Comparison of ENCODE assay signal across 8 cellular contexts in the genomic region with DNA sequence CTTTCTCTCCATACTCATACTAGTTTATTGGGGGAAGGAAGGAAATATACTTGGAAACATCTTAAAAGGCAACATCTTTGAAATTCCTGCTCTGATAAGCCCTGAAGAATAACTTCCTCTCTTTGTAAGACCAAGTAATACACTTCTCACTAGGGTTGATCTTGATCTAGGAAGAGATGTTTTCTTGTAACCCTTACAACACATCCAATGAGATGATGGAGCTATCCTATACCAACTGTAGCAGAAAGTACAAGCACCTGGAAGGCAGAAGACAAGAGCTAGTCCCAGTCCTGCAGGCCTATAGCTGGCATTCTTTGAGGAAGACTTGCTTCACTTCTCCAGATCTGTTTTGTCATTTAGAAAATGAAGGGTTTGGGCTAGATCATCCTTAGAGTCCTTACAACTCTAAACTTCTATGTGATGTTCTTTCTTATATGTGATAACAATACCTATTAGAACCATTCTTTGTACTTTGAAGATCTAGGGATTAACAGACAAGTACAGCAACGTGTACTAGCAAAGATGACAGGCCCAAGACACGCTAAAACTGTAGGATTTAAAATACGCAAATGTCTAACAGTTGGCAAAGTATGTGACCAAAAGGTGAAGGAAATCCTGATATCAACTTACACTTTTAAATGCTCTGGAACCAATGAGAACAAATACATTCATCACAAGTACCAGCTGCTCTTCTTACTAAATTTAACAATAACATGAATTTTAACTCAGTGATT.
DNase-seq lines count a peak whose midpoint lies in the region; ATAC-seq and TF ChIP-seq lines count a peak whose summit lies in the region.

No MANE protein-coding gene starts in this region.

- ATAC-seq in GM18502 (IDR thresholded peaks at IDR 0.05; ENCODE audit: poor library complexity, unreplicated experiment) (no peak), HG02610 (IDR thresholded peaks at IDR 0.05; ENCODE audit: unreplicated experiment) (no peak)

- peaks cover 50% of the 10 kb centered on the region for H3K79me2 ChIP-seq in OCI-LY1 (ENCODE audit: insufficient read depth, low read length)

- H3K9ac ChIP-seq in OCI-LY1 (ENCODE audit: low read length), result peak overlapping the region; percentile 78
- H3K9ac ChIP-seq in duodenal mucosa (ENCODE audit: low read depth in 1 of 2, low read length in 2 of 2), result peak overlapping the region in 1 of 2 donors; percentile 81

- no peak overlapping the region for H2AFZ ChIP-seq in OCI-LY1 (ENCODE audit: low read length)

- H3K4me2 ChIP-seq in OCI-LY1 (ENCODE audit: low read length), result peak overlapping the region; percentile 92

- H3K27me3 ChIP-seq in OCI-LY1 (ENCODE audit: insufficient read depth, low read length) (no peaks in the 10 kb centered on the region), duodenal mucosa (ENCODE audit: control insufficient read depth in 1 of 2, insufficient read depth in 2 of 2, low read length in 2 of 2) (peaks cover 0 to 8% of the 10 kb centered on the region in 2 donors)

- H3K9me3 ChIP-seq in OCI-LY1 (ENCODE audit: low read length), result no peaks in the 10 kb centered on the region
- H3K9me3 ChIP-seq in duodenal mucosa (ENCODE audit: control insufficient read depth in 1 of 2, low read length in 2 of 2), result no peaks in the 10 kb centered on the region

- H3K36me3 ChIP-seq in OCI-LY1 (ENCODE audit: insufficient read depth, low read length), result no peaks in the 10 kb centered on the region
- H3K36me3 ChIP-seq in duodenal mucosa (ENCODE audit: control insufficient read depth in 1 of 2, insufficient read depth in 2 of 2, low read length in 2 of 2), result no peaks in the 10 kb centered on the region

- peak overlapping the region; percentile 78 for H3K4me3 ChIP-seq in OCI-LY1 (ENCODE audit: low read depth, low read length, poor library complexity, severe bottlenecking)
- H3K4me3 ChIP-seq in duodenal mucosa (ENCODE audit: low read depth in 1 of 2, low read length in 2 of 2), result peak overlapping the region; percentile 77 to 78
- peak overlapping the region; percentile 50 to 62 (median 59) for H3K4me3 ChIP-seq in skin epidermis

- DNase-seq in NCI-H2107 treated with DMSO at 0.1 percent for 48 hours (lab: John Stamatoyannopoulos, UW; ENCODE audit: unreplicated experiment) (peak; percentile 33), NCI-H2107 (lab: John Stamatoyannopoulos, UW) (no peak), DMS53 treated with DMSO at 0.1 percent for 48 hours (lab: John Stamatoyannopoulos, UW; ENCODE audit: unreplicated experiment) (no peak)

- H3K27ac ChIP-seq in OCI-LY1 (ENCODE audit: low read depth, low read length, poor library complexity, severe bottlenecking), result peak overlapping the region; percentile 86
- no peak overlapping the region for H3K27ac ChIP-seq in duodenal mucosa (ENCODE audit: low read depth, low read length)
- peak overlapping the region in 17 of 21 experiments; percentile 25 to 99 (median 87) for H3K27ac ChIP-seq in skin epidermis

- H4K20me1 ChIP-seq in OCI-LY1 (ENCODE audit: insufficient read depth, low read length), result no peaks in the 10 kb centered on the region

- no peaks in the 10 kb centered on the region for H3K9me2 ChIP-seq in OCI-LY1 (ENCODE audit: low read depth, low read length)

- TF ChIP-seq CTCF in OCI-LY1 (IDR thresholded peaks at IDR 0.05; ENCODE audit: low read length), result no peak

- no peaks in the 10 kb centered on the region for H3F3A ChIP-seq in OCI-LY1 (ENCODE audit: insufficient read depth, low read length)

- peaks cover 70% of the 10 kb centered on the region for H3K4me1 ChIP-seq in OCI-LY1 (ENCODE audit: insufficient read depth, low read length, severe bottlenecking)
- peaks cover 11 to 17% of the 10 kb centered on the region in 2 donors for H3K4me1 ChIP-seq in duodenal mucosa (ENCODE audit: control insufficient read depth in 1 of 2, insufficient read depth in 2 of 2, low read length in 2 of 2)
